14 cellular contexts compared by ENCODE assay signal in genomic region chr1:202154148-202154765, GRCh38. TPM values are rescaled to one million over a fixed set of nuclear protein-coding genes. Genes with fewer than 3 reads are reported as not detected.
A peak's percentile ranks its signal among the peaks of the same experiment; 100 is the strongest.
DNase-seq lines count a peak whose midpoint lies in the region; ATAC-seq and TF ChIP-seq lines count a peak whose summit lies in the region.
"Had no signal": no experiment of that assay in that cellular context is flagged by ENCODE, and none has a peak within 500 bp of the region (broad histone marks: within the 10 kb centered on the region; RNA-seq: fewer than 3 reads in every experiment).

No MANE protein-coding gene starts in this region.

- intact Hi-C loops in activated CD4-positive, alpha-beta T cell treated with anti-CD3 and anti-CD28 coated beads, Interleukin-2, amount 10 ng/mL, durations not matched to agents 24 days and 14 days (cut with micrococcal nuclease), result no loop called here

- DNase-seq in activated CD4-positive, alpha-beta T cell treated with anti-CD3 and anti-CD28 coated beads, Interleukin-2, amount 10 ng/mL, durations not matched to agents 24 days and 14 days, result no peak
- no peak for DNase-seq in activated CD4-positive, alpha-beta T cell treated with anti-CD3 and anti-CD28 coated beads for 4 hours
- DNase-seq in activated naive CD8-positive, alpha-beta T cell treated with anti-CD3 and anti-CD28 coated beads, Interleukin-2, amount 50 U/mL, for 24 hours, result no peak
- DNase-seq in neural crest cell (ENCODE audit: low read depth, low spot score), result no peak
- no peak for DNase-seq in nephron progenitor cell
- DNase-seq: esophagus squamous epithelium, heart right ventricle had no signal

- no peaks in the 10 kb centered on the region for H3K27me3 ChIP-seq in Loucy (ENCODE audit: insufficient read depth, low read length, poor library complexity, severe bottlenecking)
- H3K27me3 ChIP-seq: esophagus squamous epithelium, heart right ventricle had no signal

- peak overlapping the region; percentile 1 for H3K9ac ChIP-seq in Loucy (ENCODE audit: low read depth, low read length, poor library complexity, severe bottlenecking)

- H3K27me3 Mint-ChIP-seq in activated CD4-positive, alpha-beta T cell treated with anti-CD3 and anti-CD28 coated beads, Interleukin-2, amount 10 ng/mL, durations not matched to agents 24 days and 14 days, result no peaks in the 10 kb centered on the region
- H3K27me3 Mint-ChIP-seq in activated naive CD8-positive, alpha-beta T cell treated with anti-CD3 and anti-CD28 coated beads, Interleukin-2, amount 50 U/mL, for 24 hours, result no peaks in the 10 kb centered on the region
- H3K27me3 Mint-ChIP-seq in neural crest cell (ENCODE audit: low read depth) (no peaks in the 10 kb centered on the region), nephron progenitor cell (ENCODE audit: low read depth, poor library complexity) (peaks cover 11% of the 10 kb centered on the region)
- H3K27me3 Mint-ChIP-seq: stimulated activated naive CD8-positive, alpha-beta T cell treated with anti-CD3 and anti-CD28 coated beads, Interleukin-15, amount 100 ng/mL, for 72 hours had no signal

- H3K9me3 ChIP-seq in Loucy (ENCODE audit: insufficient read depth, low read depth, low read length), result no peaks in the 10 kb centered on the region
- H3K9me3 ChIP-seq: esophagus squamous epithelium, HAP-1, heart right ventricle had no signal

- H3K9me3 Mint-ChIP-seq in activated CD4-positive, alpha-beta T cell treated with anti-CD3 and anti-CD28 coated beads, Interleukin-2, amount 10 ng/mL, durations not matched to agents 24 days and 14 days, result no peaks in the 10 kb centered on the region
- no peaks in the 10 kb centered on the region for H3K9me3 Mint-ChIP-seq in activated naive CD8-positive, alpha-beta T cell treated with anti-CD3 and anti-CD28 coated beads, Interleukin-2, amount 50 U/mL, for 24 hours
- H3K9me3 Mint-ChIP-seq in neural crest cell, result no peaks in the 10 kb centered on the region
- H3K9me3 Mint-ChIP-seq in nephron progenitor cell, result no peaks in the 10 kb centered on the region
- H3K9me3 Mint-ChIP-seq: stimulated activated naive CD8-positive, alpha-beta T cell treated with anti-CD3 and anti-CD28 coated beads, Interleukin-15, amount 100 ng/mL, for 72 hours had no signal

- peaks cover 48% of the 10 kb centered on the region for H3K4me1 Mint-ChIP-seq in activated CD4-positive, alpha-beta T cell treated with anti-CD3 and anti-CD28 coated beads, Interleukin-2, amount 10 ng/mL, durations not matched to agents 24 days and 14 days
- peaks cover 56% of the 10 kb centered on the region for H3K4me1 Mint-ChIP-seq in activated naive CD8-positive, alpha-beta T cell treated with anti-CD3 and anti-CD28 coated beads, Interleukin-2, amount 50 U/mL, for 24 hours
- peaks cover 5% of the 10 kb centered on the region for H3K4me1 Mint-ChIP-seq in neural crest cell
- H3K4me1 Mint-ChIP-seq in nephron progenitor cell, result peaks cover 55% of the 10 kb centered on the region

- H3K4me2 ChIP-seq in Loucy (ENCODE audit: low read depth, low read length, poor library complexity, severe bottlenecking), result peak overlapping the region; percentile 96

- H3K27ac Mint-ChIP-seq in activated CD4-positive, alpha-beta T cell treated with anti-CD3 and anti-CD28 coated beads, Interleukin-2, amount 10 ng/mL, durations not matched to agents 24 days and 14 days, result peak overlapping the region; percentile 74
- peak overlapping the region; percentile 88 for H3K27ac Mint-ChIP-seq in activated naive CD8-positive, alpha-beta T cell treated with anti-CD3 and anti-CD28 coated beads, Interleukin-2, amount 50 U/mL, for 24 hours
- H3K27ac Mint-ChIP-seq in neural crest cell (ENCODE audit: unreplicated experiment), result no peak overlapping the region
- no peak overlapping the region for H3K27ac Mint-ChIP-seq in nephron progenitor cell

- peaks cover 88% of the 10 kb centered on the region for H3K79me2 ChIP-seq in Loucy (ENCODE audit: insufficient read depth, low read length)

- peak overlapping the region; percentile 98 for H3K4me3 ChIP-seq in Loucy (ENCODE audit: low read length, poor library complexity, severe bottlenecking)
- H3K4me3 ChIP-seq: esophagus squamous epithelium, HAP-1, heart right ventricle had no signal

- H3F3A ChIP-seq in Loucy (ENCODE audit: low read depth), result peaks cover 6% of the 10 kb centered on the region

- ATAC-seq in activated naive CD8-positive, alpha-beta T cell treated with anti-CD3 and anti-CD28 coated beads, Interleukin-2, amount 50 U/mL, for 24 hours, result no peak
- ATAC-seq in GM18868 (IDR thresholded peaks at IDR 0.05; ENCODE audit: unreplicated experiment) (no peak), HG02642 (IDR thresholded peaks at IDR 0.05; ENCODE audit: poor library complexity, unreplicated experiment) (no peak)
- ATAC-seq: stimulated activated naive CD8-positive, alpha-beta T cell treated with anti-CD3 and anti-CD28 coated beads, Interleukin-15, amount 100 ng/mL, for 72 hours had no signal

- H2AFZ ChIP-seq in Loucy (ENCODE audit: low read length), result no peak overlapping the region

- H4K20me1 ChIP-seq in Loucy (ENCODE audit: insufficient read depth, low read length, poor library complexity, severe bottlenecking), result peaks cover 88% of the 10 kb centered on the region

- H3K4me3 Mint-ChIP-seq in activated CD4-positive, alpha-beta T cell treated with anti-CD3 and anti-CD28 coated beads, Interleukin-2, amount 10 ng/mL, durations not matched to agents 24 days and 14 days, result peak overlapping the region; percentile 63
- no peak overlapping the region for H3K4me3 Mint-ChIP-seq in activated naive CD8-positive, alpha-beta T cell treated with anti-CD3 and anti-CD28 coated beads, Interleukin-2, amount 50 U/mL, for 24 hours
- H3K4me3 Mint-ChIP-seq in neural crest cell (peak overlapping the region; percentile 31), nephron progenitor cell (no peak overlapping the region)

- TF ChIP-seq CTCF in Loucy (conservative IDR thresholded peaks at IDR 0.05; ENCODE audit: low read length) (no peak), neural crest cell (conservative IDR thresholded peaks at IDR 0.05) (no peak), nephron progenitor cell (IDR thresholded peaks at IDR 0.05) (no peak)

- H3K36me3 ChIP-seq in Loucy (ENCODE audit: insufficient read depth, low read length), result peaks cover 70% of the 10 kb centered on the region
- H3K36me3 ChIP-seq: esophagus squamous epithelium, HAP-1 had no signal

- peaks cover 64% of the 10 kb centered on the region for H3K4me1 ChIP-seq in Loucy (ENCODE audit: insufficient read depth, low read length, poor library complexity, severe bottlenecking)
- H3K4me1 ChIP-seq: HAP-1 had no signal

- H3K36me3 Mint-ChIP-seq in activated CD4-positive, alpha-beta T cell treated with anti-CD3 and anti-CD28 coated beads, Interleukin-2, amount 10 ng/mL, durations not matched to agents 24 days and 14 days (ENCODE audit: low read depth), result peaks cover 88% of the 10 kb centered on the region
- peaks cover 82% of the 10 kb centered on the region for H3K36me3 Mint-ChIP-seq in activated naive CD8-positive, alpha-beta T cell treated with anti-CD3 and anti-CD28 coated beads, Interleukin-2, amount 50 U/mL, for 24 hours (ENCODE audit: low read depth)
- H3K36me3 Mint-ChIP-seq in neural crest cell (ENCODE audit: low read depth) (no peaks in the 10 kb centered on the region), nephron progenitor cell (ENCODE audit: low read depth) (no peaks in the 10 kb centered on the region)

- no peaks in the 10 kb centered on the region for H3K9me2 ChIP-seq in Loucy (replicated peaks; ENCODE audit: low read depth, low read length)

RNA-seq across cellular contexts. Expression of gene PTPN7, which starts 6.1 kb away (rescaled TPM):
- 475 and 478 TPM in 2 replicates for total RNA-seq in activated CD4-positive, alpha-beta T cell treated with anti-CD3 and anti-CD28 coated beads, Interleukin-2, amount 10 ng/mL, durations not matched to agents 24 days and 14 days
- total RNA-seq in neural crest cell, result not detected in 2 replicates
- total RNA-seq: bronchial epithelial cell, IMR-90 had no signal

RNA-seq across cellular contexts. Expression of gene ARL8A, which starts 9.7 kb away (rescaled TPM):
- 51.9 and 57.4 TPM in 2 replicates for total RNA-seq in activated CD4-positive, alpha-beta T cell treated with anti-CD3 and anti-CD28 coated beads, Interleukin-2, amount 10 ng/mL, durations not matched to agents 24 days and 14 days
- 50.9 and 57.3 TPM in 2 replicates for total RNA-seq in neural crest cell

RNA-seq across cellular contexts. Expression of gene GPR37L1, which starts 31.5 kb away (rescaled TPM):
- not detected in 2 replicates for total RNA-seq in activated CD4-positive, alpha-beta T cell treated with anti-CD3 and anti-CD28 coated beads, Interleukin-2, amount 10 ng/mL, durations not matched to agents 24 days and 14 days
- 0.05 TPM in 1 of 2 replicates, not detected in the other for total RNA-seq in neural crest cell
- total RNA-seq: bronchial epithelial cell, IMR-90 had no signal

RNA-seq across cellular contexts. Expression of gene LGR6, which starts 39.3 kb away (rescaled TPM):
- not detected in 2 replicates for total RNA-seq in activated CD4-positive, alpha-beta T cell treated with anti-CD3 and anti-CD28 coated beads, Interleukin-2, amount 10 ng/mL, durations not matched to agents 24 days and 14 days
- total RNA-seq in neural crest cell, result 0.16 and 0.91 TPM in 2 replicates
- total RNA-seq: bronchial epithelial cell, IMR-90 had no signal

Comparison
In these comparisons a context has a peak if more than half of its experiments do, and no peak if none do; other contexts are left out.
1. H3K27ac Mint-ChIP-seq: peak in activated CD4-positive, alpha-beta T cell treated with anti-CD3 and anti-CD28 coated beads, Interleukin-2, amount 10 ng/mL, durations not matched to agents 24 days and 14 days (single experiment) and activated naive CD8-positive, alpha-beta T cell treated with anti-CD3 and anti-CD28 coated beads, Interleukin-2, amount 50 U/mL, for 24 hours (single experiment); none in neural crest cell (single experiment) and nephron progenitor cell (single experiment).
2. H3K4me3 Mint-ChIP-seq: peak in activated CD4-positive, alpha-beta T cell treated with anti-CD3 and anti-CD28 coated beads, Interleukin-2, amount 10 ng/mL, durations not matched to agents 24 days and 14 days (single experiment) and neural crest cell (single experiment); none in activated naive CD8-positive, alpha-beta T cell treated with anti-CD3 and anti-CD28 coated beads, Interleukin-2, amount 50 U/mL, for 24 hours (single experiment) and nephron progenitor cell (single experiment).
3. RNA of gene PTPN7, which starts 6.1 kb away (total RNA-seq): 475 to 478 TPM in activated CD4-positive, alpha-beta T cell treated with anti-CD3 and anti-CD28 coated beads, Interleukin-2, amount 10 ng/mL, durations not matched to agents 24 days and 14 days; not detected in neural crest cell; every median in the first group is over 100 times any median in the second.